In genomic region chr12:56153291-56154065, GRCh38 we compare ENCODE assay signal across 1 cellular context.
A peak's percentile ranks its signal among the peaks of the same experiment; 100 is the strongest.
TF ChIP-seq lines count a peak whose summit lies in the region.

No MANE protein-coding gene starts in this region.

TF ChIP-seq in K562, 482 proteins besides CTCF, POLR2A, EP300 and RAD21:
- no peak for TF ChIP-seq ZNF609 (CRISPR knock-in tag; IDR thresholded peaks at IDR 0.05; ENCODE audit: borderline replicate concordance)
- TF ChIP-seq MCM7 (IDR thresholded peaks at IDR 0.05): no peak
- no peak for TF ChIP-seq BRD4 (IDR thresholded peaks at IDR 0.05)
- no peak for TF ChIP-seq NELFE (IDR thresholded peaks at IDR 0.05; ENCODE audit: insufficient read depth, insufficient read length)
- peak; percentile 29 for TF ChIP-seq USF1 (CRISPR knock-in tag; IDR thresholded peaks at IDR 0.05)
- TF ChIP-seq, protein P1, sequence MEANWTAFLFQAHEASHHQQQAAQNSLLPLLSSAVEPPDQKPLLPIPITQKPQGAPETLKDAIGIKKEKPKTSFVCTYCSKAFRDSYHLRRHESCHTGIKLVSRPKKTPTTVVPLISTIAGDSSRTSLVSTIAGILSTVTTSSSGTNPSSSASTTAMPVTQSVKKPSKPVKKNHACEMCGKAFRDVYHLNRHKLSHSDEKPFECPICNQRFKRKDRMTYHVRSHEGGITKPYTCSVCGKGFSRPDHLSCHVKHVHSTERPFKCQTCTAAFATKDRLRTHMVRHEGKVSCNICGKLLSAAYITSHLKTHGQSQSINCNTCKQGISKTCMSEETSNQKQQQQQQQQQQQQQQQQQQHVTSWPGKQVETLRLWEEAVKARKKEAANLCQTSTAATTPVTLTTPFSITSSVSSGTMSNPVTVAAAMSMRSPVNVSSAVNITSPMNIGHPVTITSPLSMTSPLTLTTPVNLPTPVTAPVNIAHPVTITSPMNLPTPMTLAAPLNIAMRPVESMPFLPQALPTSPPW (CRISPR knock-in tag; IDR thresholded peaks at IDR 0.05): no peak
- no peak for TF ChIP-seq ZNF146 (CRISPR knock-in tag; IDR thresholded peaks at IDR 0.05; ENCODE audit: unreplicated experiment)
- TF ChIP-seq, protein P2, sequence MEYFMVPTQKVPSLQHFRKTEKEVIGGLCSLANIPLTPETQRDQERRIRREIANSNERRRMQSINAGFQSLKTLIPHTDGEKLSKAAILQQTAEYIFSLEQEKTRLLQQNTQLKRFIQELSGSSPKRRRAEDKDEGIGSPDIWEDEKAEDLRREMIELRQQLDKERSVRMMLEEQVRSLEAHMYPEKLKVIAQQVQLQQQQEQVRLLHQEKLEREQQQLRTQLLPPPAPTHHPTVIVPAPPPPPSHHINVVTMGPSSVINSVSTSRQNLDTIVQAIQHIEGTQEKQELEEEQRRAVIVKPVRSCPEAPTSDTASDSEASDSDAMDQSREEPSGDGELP (CRISPR knock-in tag; IDR thresholded peaks at IDR 0.05; ENCODE audit: borderline replicate concordance): no peak
- TF ChIP-seq FIP1L1 (IDR thresholded peaks at IDR 0.05; ENCODE audit: low read depth, low read length, poor library complexity, severe bottlenecking): no peak
- no peak for TF ChIP-seq TBL1XR1 (IDR thresholded peaks at IDR 0.05; ENCODE audit: low read length in 2 of 2)
- TF ChIP-seq ZNF354B (CRISPR knock-in tag; IDR thresholded peaks at IDR 0.05): no peak
- TF ChIP-seq, protein P3, sequence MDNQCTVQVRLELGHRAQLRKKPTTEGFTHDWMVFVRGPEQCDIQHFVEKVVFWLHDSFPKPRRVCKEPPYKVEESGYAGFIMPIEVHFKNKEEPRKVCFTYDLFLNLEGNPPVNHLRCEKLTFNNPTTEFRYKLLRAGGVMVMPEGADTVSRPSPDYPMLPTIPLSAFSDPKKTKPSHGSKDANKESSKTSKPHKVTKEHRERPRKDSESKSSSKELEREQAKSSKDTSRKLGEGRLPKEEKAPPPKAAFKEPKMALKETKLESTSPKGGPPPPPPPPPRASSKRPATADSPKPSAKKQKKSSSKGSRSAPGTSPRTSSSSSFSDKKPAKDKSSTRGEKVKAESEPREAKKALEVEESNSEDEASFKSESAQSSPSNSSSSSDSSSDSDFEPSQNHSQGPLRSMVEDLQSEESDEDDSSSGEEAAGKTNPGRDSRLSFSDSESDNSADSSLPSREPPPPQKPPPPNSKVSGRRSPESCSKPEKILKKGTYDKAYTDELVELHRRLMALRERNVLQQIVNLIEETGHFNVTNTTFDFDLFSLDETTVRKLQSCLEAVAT (IDR thresholded peaks at IDR 0.05): no peak
- no peak for TF ChIP-seq ZSCAN29 (IDR thresholded peaks at IDR 0.05)
- no peak for TF ChIP-seq ZBTB17 (CRISPR knock-in tag; IDR thresholded peaks at IDR 0.05)
- no peak for TF ChIP-seq SMARCA4 (IDR thresholded peaks at IDR 0.05)
- 0 out of 2 replicates have a peak, but pooled peaks have one; percentile 26 for TF ChIP-seq NR2C2 (CRISPR knock-in tag; IDR thresholded peaks at IDR 0.05)
- TF ChIP-seq NR2C2 (tag; IDR thresholded peaks at IDR 0.05): no peak
- no peak for TF ChIP-seq NFE2L1 (tag; IDR thresholded peaks at IDR 0.05; ENCODE audit: borderline replicate concordance, low read depth)
- no peak for TF ChIP-seq ZNF444 (CRISPR knock-in tag; IDR thresholded peaks at IDR 0.05)
- no peak for TF ChIP-seq SMARCB1 (IDR thresholded peaks at IDR 0.05; ENCODE audit: insufficient read length, low read depth)
- no peak for TF ChIP-seq MAFG (tag; conservative IDR thresholded peaks at IDR 0.05)
- TF ChIP-seq JUN (IDR thresholded peaks at IDR 0.05; ENCODE audit: borderline replicate concordance, low read depth, low read length): no peak
- no peak for TF ChIP-seq JUN (CRISPR knock-in tag; IDR thresholded peaks at IDR 0.05; ENCODE audit: borderline replicate concordance)
- no peak for TF ChIP-seq MEF2A (IDR thresholded peaks at IDR 0.05; ENCODE audit: control insufficient read depth, low read depth, low read length)
- no peak for TF ChIP-seq BCLAF1 (IDR thresholded peaks at IDR 0.05; ENCODE audit: borderline replicate concordance in 1 of 2, control insufficient read depth in 1 of 2, low read depth in 2 of 2, low read length in 1 of 2)
- no peak for TF ChIP-seq TEAD4 (IDR thresholded peaks at IDR 0.05; ENCODE audit: low read length)
- 0 out of 2 replicates have a peak, but pooled peaks have one; percentile 21 for TF ChIP-seq TEAD4 (CRISPR knock-in tag; IDR thresholded peaks at IDR 0.05; ENCODE audit: borderline replicate concordance)
- TF ChIP-seq ZNF3 (CRISPR knock-in tag; IDR thresholded peaks at IDR 0.05): no peak
- TF ChIP-seq KLF16 (IDR thresholded peaks at IDR 0.05): no peak
- TF ChIP-seq ARID4B (CRISPR knock-in tag; IDR thresholded peaks at IDR 0.05): 0 out of 2 replicates have a peak, but pooled peaks have one; percentile 47
- TF ChIP-seq, protein P4, sequence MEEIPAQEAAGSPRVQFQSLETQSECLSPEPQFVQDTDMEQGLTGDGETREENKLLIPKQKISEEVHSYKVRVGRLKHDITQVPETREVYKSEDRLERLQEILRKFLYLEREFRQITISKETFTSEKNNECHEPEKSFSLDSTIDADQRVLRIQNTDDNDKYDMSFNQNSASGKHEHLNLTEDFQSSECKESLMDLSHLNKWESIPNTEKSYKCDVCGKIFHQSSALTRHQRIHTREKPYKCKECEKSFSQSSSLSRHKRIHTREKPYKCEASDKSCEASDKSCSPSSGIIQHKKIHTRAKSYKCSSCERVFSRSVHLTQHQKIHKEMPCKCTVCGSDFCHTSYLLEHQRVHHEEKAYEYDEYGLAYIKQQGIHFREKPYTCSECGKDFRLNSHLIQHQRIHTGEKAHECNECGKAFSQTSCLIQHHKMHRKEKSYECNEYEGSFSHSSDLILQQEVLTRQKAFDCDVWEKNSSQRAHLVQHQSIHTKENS (CRISPR knock-in tag; IDR thresholded peaks at IDR 0.05): no peak
- TF ChIP-seq FOXA3 (CRISPR knock-in tag; conservative IDR thresholded peaks at IDR 0.05 in 1 of 2, IDR thresholded peaks at IDR 0.05 in 1 of 2): peak in 1 of 2 experiments; percentile 23; a peak in 1 of 4 replicates
- no peak for TF ChIP-seq ZKSCAN3 (CRISPR knock-in tag; IDR thresholded peaks at IDR 0.05)
- TF ChIP-seq SMAD3 (CRISPR knock-in tag; conservative IDR thresholded peaks at IDR 0.05): no peak
